11 cellular contexts compared by ENCODE assay signal in the genomic region with DNA sequence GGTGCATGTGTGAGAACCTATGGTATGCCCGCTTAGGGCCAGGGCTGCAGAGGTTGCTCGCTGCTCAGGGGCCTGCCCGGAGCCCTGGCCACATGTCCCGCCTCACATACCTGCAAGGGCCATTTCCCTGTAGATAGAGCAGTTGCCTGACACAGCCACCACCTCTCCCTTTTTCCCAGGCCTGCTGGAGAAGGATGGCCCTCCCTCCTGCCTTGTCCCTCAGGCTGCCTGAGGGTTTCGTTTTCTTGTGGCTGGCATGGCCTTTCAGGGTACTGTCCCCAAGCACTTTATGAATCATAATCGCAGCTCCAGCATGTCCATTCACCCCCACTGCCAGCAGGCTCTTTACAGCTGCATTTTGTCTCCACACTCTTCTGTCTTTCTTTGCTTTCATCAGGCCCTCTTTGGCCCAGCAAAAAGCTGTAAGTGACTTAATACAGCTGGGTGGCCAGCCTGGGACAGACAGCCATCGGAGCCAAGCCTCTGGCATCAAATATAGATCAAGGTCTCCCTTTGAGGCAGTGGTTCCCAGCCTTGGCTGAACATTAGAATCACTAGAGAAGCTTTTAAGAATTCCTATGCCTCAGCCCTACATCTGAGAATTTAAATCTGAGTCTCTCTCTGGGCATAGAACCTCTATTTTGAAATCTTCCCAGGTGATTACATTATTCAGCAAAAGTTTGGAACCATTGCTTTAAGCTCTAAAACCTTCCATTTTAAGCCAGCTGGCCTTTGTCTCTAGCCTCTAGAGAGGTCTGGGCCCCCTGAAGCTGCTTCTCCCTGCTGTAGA.
DNase-seq lines count a peak whose midpoint lies in the region; ATAC-seq and TF ChIP-seq lines count a peak whose summit lies in the region.
"Had no signal": no experiment of that assay in that cellular context is flagged by ENCODE, and none has a peak within 500 bp of the region (broad histone marks: within the 10 kb centered on the region; RNA-seq: fewer than 3 reads in every experiment).

No MANE protein-coding gene starts in this region.

- H3K27me3 ChIP-seq in upper lobe of left lung = no peaks in the 10 kb centered on the region

- H3K27me3 Mint-ChIP-seq in activated T-cell treated with anti-CD3 and anti-CD28 coated beads, Interleukin-2, amount 50 U/mL, for 72 hours (ENCODE audit: low read depth) = no peaks in the 10 kb centered on the region
- H3K27me3 Mint-ChIP-seq in naive B cell = no peaks in the 10 kb centered on the region

- peaks cover 51 to 80% (median 71%) of the 10 kb centered on the region in 4 donors for H3K4me1 ChIP-seq in upper lobe of left lung

- H3K4me3 ChIP-seq in upper lobe of left lung = no peak overlapping the region

- peak overlapping the region; percentile 44 for H3K27ac Mint-ChIP-seq in activated T-cell treated with anti-CD3 and anti-CD28 coated beads, Interleukin-2, amount 50 U/mL, for 72 hours
- H3K27ac Mint-ChIP-seq in naive B cell = peak overlapping the region; percentile 40 to 96 (median 88)
- H3K27ac Mint-ChIP-seq: T-helper 1 cell treated with Interleukin-12 subunit alpha and Interleukin-12 subunit beta and Interleukin-4 antibody, amounts not matched to agents 30 μg/mL and 1 μg/mL, for 36 hours had no signal

- no peaks in the 10 kb centered on the region for H3K9me3 ChIP-seq in upper lobe of left lung

- DNase-seq in activated T-cell treated with anti-CD3 and anti-CD28 coated beads, Interleukin-2, amount 50 U/mL, for 72 hours = no peak
- DNase-seq in activated T-cell treated with anti-CD3 and anti-CD28 coated beads, Interleukin-2, amount 50 U/mL, for 48 hours = no peak
- DNase-seq in epithelial cell of prostate (ENCODE audit: low read depth, low spot score) = no peak
- no peak for DNase-seq in naive B cell
- peak in 1 of 2 donors; percentile 44 for DNase-seq in upper lobe of left lung
- DNase-seq in SKM-1 treated with dmso at 0.1 percent for 144 hours (lab: John Stamatoyannopoulos, UW; ENCODE audit: unreplicated experiment) = no peak
- DNase-seq in DMS53 (lab: John Stamatoyannopoulos, UW) = no peak
- DNase-seq: NCI-H1417 treated with DMSO at 0.1 percent for 48 hours had no signal

- H3K36me3 Mint-ChIP-seq in activated T-cell treated with anti-CD3 and anti-CD28 coated beads, Interleukin-2, amount 50 U/mL, for 72 hours (ENCODE audit: insufficient read depth in 2 of 2) = no peaks in the 10 kb centered on the region
- no peaks in the 10 kb centered on the region for H3K36me3 Mint-ChIP-seq in naive B cell

- no peaks in the 10 kb centered on the region for H3K9me3 Mint-ChIP-seq in activated T-cell treated with anti-CD3 and anti-CD28 coated beads, Interleukin-2, amount 50 U/mL, for 72 hours
- H3K9me3 Mint-ChIP-seq in naive B cell = no peaks in the 10 kb centered on the region
- H3K9me3 Mint-ChIP-seq: T-helper 1 cell treated with Interleukin-12 subunit alpha and Interleukin-12 subunit beta and Interleukin-4 antibody, amounts not matched to agents 30 μg/mL and 1 μg/mL, for 36 hours had no signal

- TF ChIP-seq EP300 in upper lobe of left lung (IDR thresholded peaks at IDR 0.05) = peak in 1 of 4 donors; percentile 77

- TF ChIP-seq CTCF in upper lobe of left lung (IDR thresholded peaks at IDR 0.05) = no peak

- peaks cover 56% of the 10 kb centered on the region for H3K4me1 Mint-ChIP-seq in activated T-cell treated with anti-CD3 and anti-CD28 coated beads, Interleukin-2, amount 50 U/mL, for 72 hours (ENCODE audit: low read depth)
- H3K4me1 Mint-ChIP-seq in naive B cell = peaks cover 73 to 96% (median 85%) of the 10 kb centered on the region in 3 donors

- H3K27ac ChIP-seq in epithelial cell of prostate (peak overlapping the region; percentile 49), upper lobe of left lung (peak overlapping the region; percentile 54 to 79 (median 72))
- H3K27ac ChIP-seq: C4-2B had no signal

- H3K4me3 Mint-ChIP-seq in activated T-cell treated with anti-CD3 and anti-CD28 coated beads, Interleukin-2, amount 50 U/mL, for 72 hours = peak overlapping the region in 1 of 2 donors; percentile 37
- peak overlapping the region in 6 of 8 donors; percentile 41 to 83 (median 74) for H3K4me3 Mint-ChIP-seq in naive B cell
- H3K4me3 Mint-ChIP-seq: T-helper 1 cell treated with Interleukin-12 subunit alpha and Interleukin-12 subunit beta and Interleukin-4 antibody, amounts not matched to agents 30 μg/mL and 1 μg/mL, for 36 hours had no signal

- no peak for TF ChIP-seq POLR2A in upper lobe of left lung (IDR thresholded peaks at IDR 0.05)

- no peaks in the 10 kb centered on the region for H3K36me3 ChIP-seq in upper lobe of left lung

- ATAC-seq in activated T-cell treated with anti-CD3 and anti-CD28 coated beads, Interleukin-2, amount 50 U/mL, for 72 hours (replicated peaks in 1 of 2) = peak; percentile 32 to 54
- no peak for ATAC-seq in naive B cell (ENCODE audit: low read depth in 2 of 2)
- peak; percentile 4 to 12 for ATAC-seq in upper lobe of left lung (ENCODE audit: low FRiP score in 2 of 2)
- no peak for ATAC-seq in HG03196 (IDR thresholded peaks at IDR 0.05; ENCODE audit: unreplicated experiment)

- WGBS in upper lobe of left lung, 2 donors = 50 to 73% methylated on average over 4 to 7 of the region's 7 CpGs

Comparison
In these comparisons a context has a peak if more than half of its experiments do, and no peak if none do; other contexts are left out.
1. ATAC-seq: peak in activated T-cell treated with anti-CD3 and anti-CD28 coated beads, Interleukin-2, amount 50 U/mL, for 72 hours (2 of 2) and upper lobe of left lung (2 of 2); none in naive B cell (0 of 2) and HG03196 (single experiment).